In genomic region chr1:2547210-2548067, GRCh38 we compare ENCODE assay signal across 1 cellular context.
TF ChIP-seq lines count a peak whose summit lies in the region.

No MANE protein-coding gene starts in this region.

TF ChIP-seq in GM23338, 12 proteins besides CTCF, POLR2A, EP300 and RAD21 (continued from another document):
- no peak for TF ChIP-seq ZNF462 (CRISPR knock-in tag; IDR thresholded peaks at IDR 0.05)
- TF ChIP-seq ZNF114 (CRISPR knock-in tag; IDR thresholded peaks at IDR 0.05), result no peak
- TF ChIP-seq ZNF331 (CRISPR knock-in tag; IDR thresholded peaks at IDR 0.05; ENCODE audit: low read depth), result no peak
- no peak for TF ChIP-seq CREB1 (CRISPR knock-in tag; IDR thresholded peaks at IDR 0.05; ENCODE audit: low read depth)
